Comparison of ENCODE assay signal across 19 cellular contexts in the genomic region with DNA sequence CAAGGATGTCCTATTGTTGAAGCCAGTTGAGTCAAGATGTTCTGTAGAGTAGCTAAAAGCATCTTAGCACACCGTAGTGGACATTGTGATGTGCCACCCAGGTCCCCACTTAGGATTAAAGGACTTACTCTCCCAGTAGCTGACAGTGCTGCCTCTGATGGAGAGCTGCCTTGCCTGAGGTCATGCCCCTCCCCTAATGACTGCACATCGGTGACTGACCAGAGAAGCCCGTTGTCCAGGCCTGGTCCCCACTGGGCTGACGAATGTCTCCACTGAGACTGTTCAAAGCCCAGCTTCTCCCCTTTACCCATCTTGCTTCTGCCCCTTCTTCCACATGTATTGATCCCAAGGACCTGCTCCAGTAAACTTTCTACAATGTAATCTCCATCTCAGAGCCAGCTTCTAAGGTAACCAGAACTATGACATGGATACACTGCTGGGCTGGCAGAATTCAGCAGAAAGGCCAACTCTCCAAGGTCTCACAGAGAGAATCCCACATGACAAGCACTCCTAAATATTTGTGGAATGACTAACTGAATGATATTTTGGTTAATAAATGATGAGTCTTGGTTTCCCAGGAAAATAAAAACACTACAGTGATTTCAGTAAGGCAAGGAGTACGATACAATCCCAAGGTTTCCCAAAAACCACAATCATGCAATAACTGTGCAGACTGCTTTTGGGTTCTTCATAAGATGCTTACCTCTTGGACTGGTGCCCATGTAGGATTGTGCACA.
DNase-seq lines count a peak whose midpoint lies in the region; ATAC-seq and TF ChIP-seq lines count a peak whose summit lies in the region.
"Had no signal": no experiment of that assay in that cellular context is flagged by ENCODE, and none has a peak within 500 bp of the region (broad histone marks: within the 10 kb centered on the region; RNA-seq: fewer than 3 reads in every experiment).

No MANE protein-coding gene starts in this region.

- H2AFZ ChIP-seq in PC-3 (ENCODE audit: low read length) (no peak overlapping the region), Karpas-422 (ENCODE audit: low read length) (no peak overlapping the region), osteoblast (ENCODE audit: low read length) (no peak overlapping the region)
- H2AFZ ChIP-seq: parathyroid adenoma had no signal

- CTCF ChIA-PET in BJ (lab: Yijun Ruan, JAX), result interaction anchor here (1.5 kb wide), 1 partner anchor 8 kb away, joined by 3 read pairs; no protein-coding TSS in a partner anchor
- CTCF ChIA-PET in PC-3 (lab: Charles Lee), result no interaction called here

- intact Hi-C loops in PC-3 (cut with micrococcal nuclease), result no loop called here

- H3K27ac ChIP-seq in PC-3 (ENCODE audit: low read length) (peak overlapping the region; percentile 26; the same call in 1 of the 2 replicates), Karpas-422 (ENCODE audit: low read length) (no peak overlapping the region), osteoblast (ENCODE audit: low read depth, low read length) (no peak overlapping the region)
- H3K27ac ChIP-seq: gastroesophageal sphincter, parathyroid adenoma had no signal

- H4K20me1 ChIP-seq in PC-3 (ENCODE audit: low read length) (no peaks in the 10 kb centered on the region), Karpas-422 (ENCODE audit: insufficient read depth, low read depth, low read length) (no peaks in the 10 kb centered on the region), osteoblast (ENCODE audit: insufficient read depth, low read length) (no peaks in the 10 kb centered on the region)

- no peaks in the 10 kb centered on the region for H3K9me3 ChIP-seq in PC-3 (ENCODE audit: low read length)
- no peaks in the 10 kb centered on the region for H3K9me3 ChIP-seq in Karpas-422 (ENCODE audit: low read length)
- no peaks in the 10 kb centered on the region for H3K9me3 ChIP-seq in osteoblast (ENCODE audit: low read depth, low read length)
- H3K9me3 ChIP-seq: gastroesophageal sphincter, mucosa of descending colon had no signal

- ATAC-seq in PC-3, result peak; percentile 68
- ATAC-seq in GM21381 (IDR thresholded peaks at IDR 0.05; ENCODE audit: unreplicated experiment), result no peak
- no peak for ATAC-seq in GM19324 (IDR thresholded peaks at IDR 0.05; ENCODE audit: low FRiP score, unreplicated experiment)
- ATAC-seq: activated T-cell treated with anti-CD3 and anti-CD28 coated beads, Interleukin-2, amount 50 U/mL, for 72 hours; gastroesophageal sphincter; mucosa of descending colon had no signal

- H3K27me3 ChIP-seq in BJ (ENCODE audit: control insufficient read depth, insufficient read depth, low read length) (no peaks in the 10 kb centered on the region), PC-3 (ENCODE audit: low read length) (no peaks in the 10 kb centered on the region), Karpas-422 (ENCODE audit: low read length) (no peaks in the 10 kb centered on the region), osteoblast (ENCODE audit: insufficient read depth, low read length) (no peaks in the 10 kb centered on the region)
- H3K27me3 ChIP-seq: dorsolateral prefrontal cortex, gastroesophageal sphincter had no signal

- no TSS peak for BruUV-seq in PC-3 (replicated peaks; lab: Mats Ljungman, UMichigan)

- H3F3A ChIP-seq in PC-3 (ENCODE audit: low read length, unreplicated experiment), result no peaks in the 10 kb centered on the region

- POLR2A ChIA-PET in BJ (lab: Charles Lee) (no interaction called here), PC-3 (lab: Charles Lee; ENCODE audit: unreplicated experiment) (no interaction called here)

- H3K4me2 ChIP-seq in PC-3 (ENCODE audit: low read length), result no peak overlapping the region
- no peak overlapping the region for H3K4me2 ChIP-seq in Karpas-422 (ENCODE audit: low read depth, low read length, poor library complexity, severe bottlenecking)
- H3K4me2 ChIP-seq in osteoblast (ENCODE audit: insufficient read depth, low read length), result no peak overlapping the region

- H3K9me2 ChIP-seq in PC-3 (replicated peaks; ENCODE audit: low read length) (no peaks in the 10 kb centered on the region), Karpas-422 (replicated peaks; ENCODE audit: insufficient read depth, low read length) (no peaks in the 10 kb centered on the region)

- TF ChIP-seq CTCF in BJ (IDR thresholded peaks at IDR 0.05; ENCODE audit: insufficient read depth, low read depth, low read length), result no peak
- no peak for TF ChIP-seq CTCF in PC-3 (conservative IDR thresholded peaks at IDR 0.05; ENCODE audit: low read depth, low read length)
- TF ChIP-seq CTCF in epithelial cell of esophagus (IDR thresholded peaks at IDR 0.05; ENCODE audit: insufficient read depth, low read depth, low read length, missing control alignments), result no peak
- TF ChIP-seq CTCF in osteoblast (IDR thresholded peaks at IDR 0.05; ENCODE audit: extremely low read depth, low read depth, low read length), result no peak

- H3K79me2 ChIP-seq in PC-3 (ENCODE audit: low read length) (no peaks in the 10 kb centered on the region), Karpas-422 (ENCODE audit: low read length) (no peaks in the 10 kb centered on the region), osteoblast (ENCODE audit: insufficient read depth, low read length) (no peaks in the 10 kb centered on the region)
- H3K79me2 ChIP-seq: parathyroid adenoma had no signal

- DNase-seq in BJ (ENCODE audit: low read depth) (peak; percentile 74), PC-3 (peak; percentile 56), epithelial cell of esophagus (ENCODE audit: low read depth) (peak; percentile 22), myocyte (ENCODE audit: low read depth) (peak; percentile 46), Karpas-422 (no peak), osteoblast (ENCODE audit: insufficient read length, low spot score, missing footprints) (no peak)
- DNase-seq: activated T-cell treated with anti-CD3 and anti-CD28 coated beads, Interleukin-2, amount 50 U/mL, for 72 hours; amniotic stem cell; C1 segment of cervical spinal cord; DND-41; dorsolateral prefrontal cortex; KBM-7; mucosa of descending colon; NCI-H1417 treated with DMSO at 0.1 percent for 48 hours; OCI-M1 had no signal

- H3K36me3 ChIP-seq in BJ (ENCODE audit: control insufficient read depth, insufficient read depth, low read length), result no peaks in the 10 kb centered on the region
- H3K36me3 ChIP-seq in PC-3 (ENCODE audit: low read depth, low read length), result no peaks in the 10 kb centered on the region
- no peaks in the 10 kb centered on the region for H3K36me3 ChIP-seq in Karpas-422 (ENCODE audit: insufficient read depth, low read length)
- no peaks in the 10 kb centered on the region for H3K36me3 ChIP-seq in osteoblast (ENCODE audit: insufficient read depth, low read length)
- H3K36me3 ChIP-seq: gastroesophageal sphincter had no signal

- H3K4me3 ChIP-seq in BJ (ENCODE audit: low read depth, low read length) (no peak overlapping the region), PC-3 (ENCODE audit: low read length) (no peak overlapping the region), epithelial cell of esophagus (ENCODE audit: low read length) (no peak overlapping the region), Karpas-422 (ENCODE audit: low read length) (no peak overlapping the region), osteoblast (ENCODE audit: insufficient read depth, low read length) (no peak overlapping the region)
- H3K4me3 ChIP-seq: dorsolateral prefrontal cortex, gastroesophageal sphincter, mucosa of descending colon had no signal

- H3K4me1 ChIP-seq in PC-3 (ENCODE audit: insufficient read depth, low read length) (peaks cover 19% of the 10 kb centered on the region), Karpas-422 (ENCODE audit: low read length) (no peaks in the 10 kb centered on the region), osteoblast (ENCODE audit: insufficient read depth, low read length) (no peaks in the 10 kb centered on the region)
- H3K4me1 ChIP-seq: gastroesophageal sphincter, parathyroid adenoma had no signal

- H3K9ac ChIP-seq in PC-3 (ENCODE audit: low read length) (no peak overlapping the region), Karpas-422 (ENCODE audit: low read length) (no peak overlapping the region)
- H3K9ac ChIP-seq: parathyroid adenoma had no signal

Comparison
In these comparisons a context has a peak if more than half of its experiments do, and no peak if none do; other contexts are left out.
1. DNase-seq: peak in BJ (single experiment), PC-3 (single experiment), epithelial cell of esophagus (single experiment) and myocyte (single experiment); none in Karpas-422 (single experiment) and osteoblast (single experiment).